Comparison of ENCODE assay signal across 27 cellular contexts in genomic region chr4:100547541-100548208, GRCh38. TPM values are rescaled to one million over a fixed set of nuclear protein-coding genes. Genes with fewer than 3 reads are reported as not detected.
"Had no signal": no experiment of that assay in that cellular context is flagged by ENCODE, and none has a peak within 500 bp of the region (broad histone marks: within the 10 kb centered on the region; RNA-seq: fewer than 3 reads in every experiment).

No MANE protein-coding gene starts in this region.

- H3K4me1 ChIP-seq: breast epithelium, esophagus muscularis mucosa, left ventricle myocardium inferior, prostate gland, right atrium auricular region, upper lobe of left lung had no signal

- DNase-seq: activated CD4-positive, alpha-beta T cell treated with anti-CD3 and anti-CD28 coated beads, Interleukin-2, amount 10 ng/mL, durations not matched to agents 7 days and 5 days; activated CD4-positive, CD25-positive, alpha-beta regulatory T cell treated with anti-CD3 and anti-CD28 coated beads, Interleukin-2, amount 50 U/mL, for 72 hours; activated CD8-positive, alpha-beta memory T cell treated with anti-CD3 and anti-CD28 coated beads, Interleukin-2, amount 50 U/mL, for 4 hours; activated naive CD4-positive, alpha-beta T cell treated with Interleukin-2 at 50 U/mL for 16 hours; activated naive CD8-positive, alpha-beta T cell treated with anti-CD3 and anti-CD28 coated beads, Interleukin-2, amount 10 ng/mL, durations not matched to agents 7 days and 5 days; activated T-cell treated with anti-CD3 and anti-CD28 coated beads, Interleukin-2, amount 50 U/mL, for 4 hours; amniotic stem cell; effector memory CD8-positive, alpha-beta T cell; glutamatergic neuron; left ventricle myocardium inferior; natural killer cell; ovary; stimulated activated CD4-positive, alpha-beta T cell treated with anti-CD3 and anti-CD28 coated beads, Interleukin-12 subunit alpha, Interleukin-12 subunit beta, amount 100 ng/mL, for 4 hours; stimulated activated CD4-positive, alpha-beta T cell treated with anti-CD3 and anti-CD28 coated beads, Interleukin-4, amount 100 ng/mL, for 4 hours; stimulated activated naive CD8-positive, alpha-beta T cell treated with anti-CD3 and anti-CD28 coated beads, Interleukin-15, Interleukin-2, amounts not matched to agents 100 U/mL and 50 U/mL, for 24 hours; upper lobe of left lung had no signal

- H3K27ac Mint-ChIP-seq: activated CD4-positive, alpha-beta T cell treated with anti-CD3 and anti-CD28 coated beads, Interleukin-2, amount 10 ng/mL, durations not matched to agents 7 days and 5 days; activated naive CD8-positive, alpha-beta T cell treated with anti-CD3 and anti-CD28 coated beads, Interleukin-2, amount 10 ng/mL, durations not matched to agents 7 days and 5 days; mesothelial cell of epicardium; natural killer cell had no signal

- H3K4me3 Mint-ChIP-seq: activated CD4-positive, alpha-beta T cell treated with anti-CD3 and anti-CD28 coated beads, Interleukin-2, amount 10 ng/mL, durations not matched to agents 7 days and 5 days; activated naive CD8-positive, alpha-beta T cell treated with anti-CD3 and anti-CD28 coated beads, Interleukin-2, amount 10 ng/mL, durations not matched to agents 7 days and 5 days; activated T-cell treated with anti-CD3 and anti-CD28 coated beads, Interleukin-2, amount 50 U/mL, for 4 hours; central memory CD8-positive, alpha-beta T cell; effector memory CD8-positive, alpha-beta T cell; mesothelial cell of epicardium; natural killer cell had no signal

- H3K79me2 ChIP-seq: hepatocyte had no signal

- FAIRE-seq: colon, frontal cortex had no signal

- H3K9me3 Mint-ChIP-seq: activated CD4-positive, alpha-beta T cell treated with anti-CD3 and anti-CD28 coated beads, Interleukin-2, amount 10 ng/mL, durations not matched to agents 7 days and 5 days; activated naive CD8-positive, alpha-beta T cell treated with anti-CD3 and anti-CD28 coated beads, Interleukin-2, amount 10 ng/mL, durations not matched to agents 7 days and 5 days; activated T-cell treated with anti-CD3 and anti-CD28 coated beads, Interleukin-2, amount 50 U/mL, for 4 hours; central memory CD8-positive, alpha-beta T cell; effector memory CD8-positive, alpha-beta T cell; mesothelial cell of epicardium; natural killer cell had no signal

- H3K9me3 ChIP-seq: breast epithelium, esophagus muscularis mucosa, left ventricle myocardium inferior, ovary, prostate gland, right atrium auricular region, upper lobe of left lung had no signal

- H3K27me3 ChIP-seq: breast epithelium, esophagus muscularis mucosa, hepatocyte, ovary, right atrium auricular region, upper lobe of left lung had no signal

- H3K4me2 ChIP-seq: hepatocyte had no signal

- H3K4me3 ChIP-seq: breast epithelium, esophagus muscularis mucosa, hepatocyte, left ventricle myocardium inferior, ovary, prostate gland, right atrium auricular region, upper lobe of left lung had no signal

- H2AFZ ChIP-seq: hepatocyte had no signal

- H3K27me3 Mint-ChIP-seq: activated CD4-positive, alpha-beta T cell treated with anti-CD3 and anti-CD28 coated beads, Interleukin-2, amount 10 ng/mL, durations not matched to agents 7 days and 5 days; central memory CD8-positive, alpha-beta T cell; effector memory CD8-positive, alpha-beta T cell had no signal

- H3K36me3 ChIP-seq: breast epithelium, esophagus muscularis mucosa, left ventricle myocardium inferior, ovary, prostate gland, right atrium auricular region, upper lobe of left lung had no signal

- H3K27ac ChIP-seq: breast epithelium, esophagus muscularis mucosa, hepatocyte, left ventricle myocardium inferior, ovary, prostate gland, right atrium auricular region, upper lobe of left lung, VCaP had no signal

- H3K36me3 Mint-ChIP-seq: activated naive CD8-positive, alpha-beta T cell treated with anti-CD3 and anti-CD28 coated beads, Interleukin-2, amount 10 ng/mL, durations not matched to agents 7 days and 5 days; mesothelial cell of epicardium; natural killer cell had no signal

- ATAC-seq: activated T-cell treated with anti-CD3 and anti-CD28 coated beads, Interleukin-2, amount 50 U/mL, for 4 hours; effector memory CD8-positive, alpha-beta T cell; natural killer cell; stimulated activated naive CD8-positive, alpha-beta T cell treated with anti-CD3 and anti-CD28 coated beads, Interleukin-15, Interleukin-2, amounts not matched to agents 100 U/mL and 50 U/mL, for 24 hours had no signal

RNA-seq across cellular contexts. Expression of gene EMCN, which starts 29.9 kb away (rescaled TPM):
- total RNA-seq: activated CD4-positive, alpha-beta T cell treated with anti-CD3 and anti-CD28 coated beads, Interleukin-2, amount 10 ng/mL, durations not matched to agents 7 days and 5 days; activated naive CD8-positive, alpha-beta T cell treated with anti-CD3 and anti-CD28 coated beads, Interleukin-2, amount 10 ng/mL, durations not matched to agents 7 days and 5 days; activated T-cell treated with anti-CD3 and anti-CD28 coated beads, Interleukin-2, amount 50 U/mL, for 4 hours; natural killer cell; T-helper 2 cell treated with Interferon-gamma antibody and Interleukin-4, amounts not matched to agents 100 ng/mL and 5 ng/mL, for 36 hours had no signal
